ENCODE assay signal across 8 cellular contexts in the genomic region with DNA sequence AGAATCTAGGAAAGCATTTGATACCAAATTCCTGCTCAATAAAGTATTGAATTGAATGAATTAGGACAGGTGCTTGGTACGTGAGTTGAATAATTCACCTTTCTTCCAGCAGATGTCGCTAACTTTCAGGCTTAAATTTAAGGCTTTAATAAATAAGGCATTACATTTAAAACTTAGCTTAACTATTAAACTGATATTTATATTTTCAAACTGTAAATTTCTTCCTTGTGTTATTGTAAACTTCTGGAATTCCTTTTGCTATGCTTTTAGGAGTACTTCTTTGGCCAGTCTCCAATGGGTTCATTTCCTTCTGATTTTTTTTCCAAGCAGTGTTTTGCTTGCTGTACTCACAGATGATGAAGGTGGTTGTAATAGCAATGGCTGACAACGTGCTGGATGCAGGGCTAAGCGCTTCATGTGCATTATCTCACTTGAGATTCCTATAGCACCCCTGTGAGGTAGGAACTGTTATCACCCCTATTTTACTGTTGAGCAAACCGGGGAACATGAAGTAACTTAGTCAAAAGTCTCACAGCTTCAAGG.
DNase-seq lines count a peak whose midpoint lies in the region; ATAC-seq and TF ChIP-seq lines count a peak whose summit lies in the region.

No MANE protein-coding gene starts in this region.

- CTCF ChIA-PET in WTC11 (lab: Charles Lee) = interaction anchor here (0.6 to 2.0 kb wide), 30 partner anchors 9 to 817 kb away, joined by 3 to 9 read pairs (median 4); no protein-coding TSS in a partner anchor

- ATAC-seq in WTC11 = peak; percentile 98
- no peak for ATAC-seq in HG02840 (IDR thresholded peaks at IDR 0.05; ENCODE audit: low FRiP score, unreplicated experiment)
- ATAC-seq in GM21619 (IDR thresholded peaks at IDR 0.05; ENCODE audit: unreplicated experiment) = no peak

- intact Hi-C loops in sigmoid colon (cut with DNase I) = no loop called here

- peak; percentile 22 for DNase-seq in DMS153 treated with DMSO at 0.1 percent for 48 hours (lab: John Stamatoyannopoulos, UW; ENCODE audit: unreplicated experiment)
- DNase-seq in H4 (ENCODE audit: low spot score) = peak; percentile 25
- DNase-seq in NCI-H2196 (lab: John Stamatoyannopoulos, UW; ENCODE audit: unreplicated experiment) = peak; percentile 63
- DNase-seq in WTC11 (ENCODE audit: low spot score) = peak; percentile 21
- peak; percentile 72 for DNase-seq in glomerular visceral epithelial cell (ENCODE audit: extremely low spot score)
- DNase-seq in sigmoid colon = no peak

- H3K36me3 Mint-ChIP-seq in WTC11 = no peaks in the 10 kb centered on the region

- POLR2A ChIA-PET in WTC11 (lab: Charles Lee) = no interaction called here

- H3K27ac ChIP-seq in sigmoid colon = no peak overlapping the region

- 0 out of 2 replicates have a peak, but pooled peaks cover 2% of the 10 kb centered on the region for H3K4me1 Mint-ChIP-seq in WTC11

- H3K27me3 ChIP-seq in sigmoid colon = no peaks in the 10 kb centered on the region

- peaks cover 10% of the 10 kb centered on the region for H3K9me3 Mint-ChIP-seq in WTC11

- H3K4me3 Mint-ChIP-seq in WTC11 = no peak overlapping the region

- TF ChIP-seq EP300 in sigmoid colon (IDR thresholded peaks at IDR 0.05) = no peak

- 10 to 20% methylated on average over 5 of the region's 5 CpGs for WGBS in sigmoid colon, 2 donors

- no peaks in the 10 kb centered on the region for H3K9me3 ChIP-seq in sigmoid colon

- H3K36me3 ChIP-seq in sigmoid colon = no peaks in the 10 kb centered on the region

- H3K27me3 Mint-ChIP-seq in WTC11 (ENCODE audit: low read depth) = no peaks in the 10 kb centered on the region

- peak; percentile 67 for TF ChIP-seq CTCF in WTC11 (IDR thresholded peaks at IDR 0.05)
- TF ChIP-seq CTCF in sigmoid colon (IDR thresholded peaks at IDR 0.05) = peak in 3 of 4 experiments; percentile 24 to 70 (median 51)

- no peaks in the 10 kb centered on the region for H3K4me1 ChIP-seq in sigmoid colon

- H3K27ac Mint-ChIP-seq in WTC11 = no peak overlapping the region

- TF ChIP-seq POLR2A in sigmoid colon (IDR thresholded peaks at IDR 0.05) = no peak

- no peak overlapping the region for H3K4me3 ChIP-seq in sigmoid colon

TF ChIP-seq in WTC11, 78 proteins besides CTCF, POLR2A, EP300 and RAD21:
- TF ChIP-seq GRHL2 (CRISPR knock-in tag; IDR thresholded peaks at IDR 0.05; ENCODE audit: insufficient replicate concordance, severe bottlenecking) = no peak
- TF ChIP-seq, protein P1, sequence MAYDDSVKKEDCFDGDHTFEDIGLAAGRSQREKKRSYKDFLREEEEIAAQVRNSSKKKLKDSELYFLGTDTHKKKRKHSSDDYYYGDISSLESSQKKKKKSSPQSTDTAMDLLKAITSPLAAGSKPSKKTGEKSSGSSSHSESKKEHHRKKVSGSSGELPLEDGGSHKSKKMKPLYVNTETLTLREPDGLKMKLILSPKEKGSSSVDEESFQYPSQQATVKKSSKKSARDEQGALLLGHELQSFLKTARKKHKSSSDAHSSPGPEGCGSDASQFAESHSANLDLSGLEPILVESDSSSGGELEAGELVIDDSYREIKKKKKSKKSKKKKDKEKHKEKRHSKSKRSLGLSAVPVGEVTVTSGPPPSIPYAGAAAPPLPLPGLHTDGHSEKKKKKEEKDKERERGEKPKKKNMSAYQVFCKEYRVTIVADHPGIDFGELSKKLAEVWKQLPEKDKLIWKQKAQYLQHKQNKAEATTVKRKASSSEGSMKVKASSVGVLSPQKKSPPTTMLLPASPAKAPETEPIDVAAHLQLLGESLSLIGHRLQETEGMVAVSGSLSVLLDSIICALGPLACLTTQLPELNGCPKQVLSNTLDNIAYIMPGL (CRISPR knock-in tag; IDR thresholded peaks at IDR 0.05) = 0 out of 2 replicates have a peak, but pooled peaks have one; percentile 29
- TF ChIP-seq, protein P2, sequence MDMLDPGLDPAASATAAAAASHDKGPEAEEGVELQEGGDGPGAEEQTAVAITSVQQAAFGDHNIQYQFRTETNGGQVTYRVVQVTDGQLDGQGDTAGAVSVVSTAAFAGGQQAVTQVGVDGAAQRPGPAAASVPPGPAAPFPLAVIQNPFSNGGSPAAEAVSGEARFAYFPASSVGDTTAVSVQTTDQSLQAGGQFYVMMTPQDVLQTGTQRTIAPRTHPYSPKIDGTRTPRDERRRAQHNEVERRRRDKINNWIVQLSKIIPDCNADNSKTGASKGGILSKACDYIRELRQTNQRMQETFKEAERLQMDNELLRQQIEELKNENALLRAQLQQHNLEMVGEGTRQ (CRISPR knock-in tag; IDR thresholded peaks at IDR 0.05) = no peak
- TF ChIP-seq, protein P3, sequence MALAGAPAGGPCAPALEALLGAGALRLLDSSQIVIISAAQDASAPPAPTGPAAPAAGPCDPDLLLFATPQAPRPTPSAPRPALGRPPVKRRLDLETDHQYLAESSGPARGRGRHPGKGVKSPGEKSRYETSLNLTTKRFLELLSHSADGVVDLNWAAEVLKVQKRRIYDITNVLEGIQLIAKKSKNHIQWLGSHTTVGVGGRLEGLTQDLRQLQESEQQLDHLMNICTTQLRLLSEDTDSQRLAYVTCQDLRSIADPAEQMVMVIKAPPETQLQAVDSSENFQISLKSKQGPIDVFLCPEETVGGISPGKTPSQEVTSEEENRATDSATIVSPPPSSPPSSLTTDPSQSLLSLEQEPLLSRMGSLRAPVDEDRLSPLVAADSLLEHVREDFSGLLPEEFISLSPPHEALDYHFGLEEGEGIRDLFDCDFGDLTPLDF (CRISPR knock-in tag; IDR thresholded peaks at IDR 0.05) = no peak
- no peak for TF ChIP-seq ZNF263 (CRISPR knock-in tag; IDR thresholded peaks at IDR 0.05; ENCODE audit: low read depth)
- no peak for TF ChIP-seq ELF4 (CRISPR knock-in tag; IDR thresholded peaks at IDR 0.05; ENCODE audit: low read depth)
TF ChIP-seq in WTC11: peak in this region for 1.
